Comparison of ENCODE assay signal across 28 cellular contexts in genomic region chr10:72885953-72886352, GRCh38. TPM values are rescaled to one million over a fixed set of nuclear protein-coding genes. Genes with fewer than 3 reads are reported as not detected.
DNase-seq lines count a peak whose midpoint lies in the region; ATAC-seq and TF ChIP-seq lines count a peak whose summit lies in the region.
"Had no signal": no experiment of that assay in that cellular context is flagged by ENCODE, and none has a peak within 500 bp of the region (broad histone marks: within the 10 kb centered on the region; RNA-seq: fewer than 3 reads in every experiment).

No MANE protein-coding gene starts in this region.

- no peaks in the 10 kb centered on the region for H3K27me3 ChIP-seq in CD4-positive, CD25-positive, alpha-beta regulatory T cell (ENCODE audit: control insufficient read depth, insufficient read depth, low read length)
- no peaks in the 10 kb centered on the region for H3K27me3 ChIP-seq in neural progenitor cell
- no peaks in the 10 kb centered on the region for H3K27me3 ChIP-seq in breast epithelium

- H3K79me2 ChIP-seq in neural progenitor cell (ENCODE audit: low read depth), result no peaks in the 10 kb centered on the region

- H3K27ac Mint-ChIP-seq in activated naive CD8-positive, alpha-beta T cell, result peak overlapping the region; percentile 64
- no peak overlapping the region for H3K27ac Mint-ChIP-seq in activated naive CD8-positive, alpha-beta T cell treated with anti-CD3 and anti-CD28 coated beads, Interleukin-2, amount 50 U/mL, for 24 hours
- peak overlapping the region; percentile 23 to 53 (median 29) for H3K27ac Mint-ChIP-seq in CD4-positive, CD25-positive, alpha-beta regulatory T cell
- H3K27ac Mint-ChIP-seq in WTC11, result peak overlapping the region; percentile 96
- no peak overlapping the region for H3K27ac Mint-ChIP-seq in neural progenitor cell

- no peaks in the 10 kb centered on the region for H4K20me1 ChIP-seq in neural progenitor cell (ENCODE audit: low read depth)

- no peak for TF ChIP-seq POLR2A in breast epithelium (IDR thresholded peaks at IDR 0.05)

- peaks cover 15% of the 10 kb centered on the region for H3F3A ChIP-seq in neural progenitor cell (ENCODE audit: low read depth)

- H3K9me3 Mint-ChIP-seq in activated naive CD8-positive, alpha-beta T cell (ENCODE audit: low read depth), result no peaks in the 10 kb centered on the region
- peaks cover 13% of the 10 kb centered on the region for H3K9me3 Mint-ChIP-seq in activated naive CD8-positive, alpha-beta T cell treated with anti-CD3 and anti-CD28 coated beads, Interleukin-2, amount 50 U/mL, for 24 hours
- H3K9me3 Mint-ChIP-seq in CD4-positive, CD25-positive, alpha-beta regulatory T cell, result peaks cover 0 to 10% (median 3%) of the 10 kb centered on the region in 7 donors
- H3K9me3 Mint-ChIP-seq in WTC11 (peaks cover 36% of the 10 kb centered on the region), neural progenitor cell (peaks cover 2% of the 10 kb centered on the region)

- peaks cover 21% of the 10 kb centered on the region for H3K4me1 Mint-ChIP-seq in activated naive CD8-positive, alpha-beta T cell (ENCODE audit: low read depth)
- peaks cover 38% of the 10 kb centered on the region for H3K4me1 Mint-ChIP-seq in activated naive CD8-positive, alpha-beta T cell treated with anti-CD3 and anti-CD28 coated beads, Interleukin-2, amount 50 U/mL, for 24 hours
- H3K4me1 Mint-ChIP-seq in CD4-positive, CD25-positive, alpha-beta regulatory T cell, result peaks cover 6 to 18% (median 10%) of the 10 kb centered on the region in 4 donors
- H3K4me1 Mint-ChIP-seq in WTC11 (peaks cover 47% of the 10 kb centered on the region), neural progenitor cell (peaks cover 24% of the 10 kb centered on the region)

- no peaks in the 10 kb centered on the region for H3K27me3 Mint-ChIP-seq in activated naive CD8-positive, alpha-beta T cell
- no peaks in the 10 kb centered on the region for H3K27me3 Mint-ChIP-seq in activated naive CD8-positive, alpha-beta T cell treated with anti-CD3 and anti-CD28 coated beads, Interleukin-2, amount 50 U/mL, for 24 hours
- H3K27me3 Mint-ChIP-seq in CD4-positive, CD25-positive, alpha-beta regulatory T cell, result no peaks in the 10 kb centered on the region
- H3K27me3 Mint-ChIP-seq in WTC11 (ENCODE audit: low read depth) (no peaks in the 10 kb centered on the region), neural progenitor cell (ENCODE audit: insufficient read depth, low read depth) (no peaks in the 10 kb centered on the region)
- H3K27me3 Mint-ChIP-seq: CD8-positive, alpha-beta memory T cell had no signal

- H3K9ac ChIP-seq in neural progenitor cell, result no peak overlapping the region

- H3K4me3 ChIP-seq in CD4-positive, CD25-positive, alpha-beta regulatory T cell (ENCODE audit: low read depth, low read length), result no peak overlapping the region
- no peak overlapping the region for H3K4me3 ChIP-seq in neural progenitor cell
- no peak overlapping the region for H3K4me3 ChIP-seq in breast epithelium
- H3K4me3 ChIP-seq: GM12878, SK-N-MC had no signal

- no peaks in the 10 kb centered on the region for H3K9me3 ChIP-seq in CD4-positive, CD25-positive, alpha-beta regulatory T cell (ENCODE audit: control insufficient read depth in 2 of 2, low read length in 2 of 2)
- H3K9me3 ChIP-seq in neural progenitor cell (ENCODE audit: low read depth) (no peaks in the 10 kb centered on the region), breast epithelium (no peaks in the 10 kb centered on the region)

- no peak overlapping the region for H3K4me3 Mint-ChIP-seq in activated naive CD8-positive, alpha-beta T cell
- no peak overlapping the region for H3K4me3 Mint-ChIP-seq in activated naive CD8-positive, alpha-beta T cell treated with anti-CD3 and anti-CD28 coated beads, Interleukin-2, amount 50 U/mL, for 24 hours
- H3K4me3 Mint-ChIP-seq in CD4-positive, CD25-positive, alpha-beta regulatory T cell, result no peak overlapping the region
- H3K4me3 Mint-ChIP-seq in WTC11 (no peak overlapping the region), neural progenitor cell (no peak overlapping the region)
- H3K4me3 Mint-ChIP-seq: CD8-positive, alpha-beta memory T cell had no signal

- POLR2A ChIA-PET in WTC11 (lab: Charles Lee), result no interaction called here

- CTCF ChIA-PET in WTC11 (lab: Charles Lee), result no interaction called here

- no peak for TF ChIP-seq CTCF in WTC11 (IDR thresholded peaks at IDR 0.05)
- no peak for TF ChIP-seq CTCF in neural progenitor cell (IDR thresholded peaks at IDR 0.05)
- no peak for TF ChIP-seq CTCF in breast epithelium (IDR thresholded peaks at IDR 0.05)

- peaks cover 27% of the 10 kb centered on the region for H3K36me3 Mint-ChIP-seq in activated naive CD8-positive, alpha-beta T cell
- H3K36me3 Mint-ChIP-seq in activated naive CD8-positive, alpha-beta T cell treated with anti-CD3 and anti-CD28 coated beads, Interleukin-2, amount 50 U/mL, for 24 hours (ENCODE audit: low read depth), result peaks cover 35% of the 10 kb centered on the region
- peaks cover 44% of the 10 kb centered on the region for H3K36me3 Mint-ChIP-seq in CD4-positive, CD25-positive, alpha-beta regulatory T cell
- H3K36me3 Mint-ChIP-seq in WTC11 (peaks cover 56% of the 10 kb centered on the region), neural progenitor cell (peaks cover 15% of the 10 kb centered on the region)

- no peaks in the 10 kb centered on the region for H3K4me1 ChIP-seq in CD4-positive, CD25-positive, alpha-beta regulatory T cell (ENCODE audit: control insufficient read depth, insufficient read depth, low read length, poor library complexity, severe bottlenecking)
- H3K4me1 ChIP-seq in neural progenitor cell (peaks cover 27% of the 10 kb centered on the region), breast epithelium (no peaks in the 10 kb centered on the region)

- peak overlapping the region; percentile 35 for H3K4me2 ChIP-seq in neural progenitor cell

- intact Hi-C loops in breast epithelium (cut with DNase I; ENCODE audit: low total_unique reads), result no loop called here

- DNase-seq in activated naive CD8-positive, alpha-beta T cell treated with anti-CD3 and anti-CD28 coated beads, Interleukin-2, amount 50 U/mL, for 24 hours, result no peak
- no peak for DNase-seq in CD4-positive, CD25-positive, alpha-beta regulatory T cell
- DNase-seq in WTC11 (ENCODE audit: low spot score) (no peak), neural progenitor cell (ENCODE audit: low spot score) (no peak), breast epithelium (ENCODE audit: low spot score in 2 of 2) (no peak), SKM-1 (lab: John Stamatoyannopoulos, UW; ENCODE audit: unreplicated experiment) (no peak)
- DNase-seq: AML-193; CD8-positive, alpha-beta memory T cell; DMS 273 treated with DMSO at 0.1 percent for 48 hours; DMS79; EL; GDM1; KBM-7; MV-4-11; NCI-H1105; NCI-H1436 treated with DMSO at 0.1 percent for 48 hours; NCI-H187 treated with DMSO at 0.1 percent for 48 hours; NCI-H446; NCI-H524 treated with DMSO at 0.1 percent for 48 hours; NCI-H774; SIG-M5; SW 1271 had no signal

- ATAC-seq in activated naive CD8-positive, alpha-beta T cell treated with anti-CD3 and anti-CD28 coated beads, Interleukin-2, amount 50 U/mL, for 24 hours, result no peak
- no peak for ATAC-seq in CD4-positive, CD25-positive, alpha-beta regulatory T cell (ENCODE audit: low read depth in 2 of 2)
- no peak for ATAC-seq in WTC11
- ATAC-seq in GM21390 (IDR thresholded peaks at IDR 0.05; ENCODE audit: unreplicated experiment), result no peak
- ATAC-seq: GM12878 had no signal

- H3K27ac ChIP-seq in CD4-positive, CD25-positive, alpha-beta regulatory T cell (ENCODE audit: insufficient read depth, low read length, poor library complexity, severe bottlenecking), result no peak overlapping the region
- peak overlapping the region; percentile 21 for H3K27ac ChIP-seq in neural progenitor cell
- no peak overlapping the region for H3K27ac ChIP-seq in breast epithelium
- H3K27ac ChIP-seq: C4-2B, SK-N-MC had no signal

- no peak overlapping the region for H2AFZ ChIP-seq in neural progenitor cell (replicated peaks)

- peaks cover 6% of the 10 kb centered on the region for H3K36me3 ChIP-seq in CD4-positive, CD25-positive, alpha-beta regulatory T cell (ENCODE audit: control insufficient read depth, insufficient read depth, low read length)
- H3K36me3 ChIP-seq in neural progenitor cell, result no peaks in the 10 kb centered on the region
- H3K36me3 ChIP-seq in breast epithelium, result no peaks in the 10 kb centered on the region

TF ChIP-seq in WTC11, 78 proteins besides CTCF, POLR2A, EP300 and RAD21 (continues in another document):
- no peak for TF ChIP-seq CDX4 (CRISPR knock-in tag; IDR thresholded peaks at IDR 0.05; ENCODE audit: borderline replicate concordance)
- TF ChIP-seq ZNF281 (CRISPR knock-in tag; IDR thresholded peaks at IDR 0.05), result no peak
- TF ChIP-seq ZBTB21 (CRISPR knock-in tag; IDR thresholded peaks at IDR 0.05; ENCODE audit: borderline replicate concordance), result no peak

RNA-seq across cellular contexts. Expression of gene OIT3, which starts 7.6 kb away (rescaled TPM):
- not detected for total RNA-seq in CD4-positive, CD25-positive, alpha-beta regulatory T cell
- polyA plus RNA-seq in CD4-positive, CD25-positive, alpha-beta regulatory T cell, result not detected
- total RNA-seq in WTC11 (2021) (not detected in 3 replicates), neural progenitor cell (ENCODE audit: low replicate concordance) (not detected in 2 replicates), breast epithelium (under 1 TPM in 1 of 3 donors, not detected in 2; 0.15 TPM)
- total RNA-seq: CD8-positive, alpha-beta memory T cell; GM12878; MCF 10A had no signal
- polyA plus RNA-seq: CD8-positive, alpha-beta memory T cell; GM12878 had no signal

Comparison
In these comparisons a context has a peak if more than half of its experiments do, and no peak if none do; other contexts are left out.
1. H3K27ac Mint-ChIP-seq: peak in activated naive CD8-positive, alpha-beta T cell (single experiment), CD4-positive, CD25-positive, alpha-beta regulatory T cell (3 of 3) and WTC11 (single experiment); none in activated naive CD8-positive, alpha-beta T cell treated with anti-CD3 and anti-CD28 coated beads, Interleukin-2, amount 50 U/mL, for 24 hours (single experiment) and neural progenitor cell (single experiment).